In genomic region chr13:59459972-59460371, GRCh38 we compare ENCODE assay signal across 1 cellular context.
TF ChIP-seq lines count a peak whose summit lies in the region.

No MANE protein-coding gene starts in this region.

TF ChIP-seq in IMR-90, 13 proteins besides CTCF, POLR2A, EP300 and RAD21 (continued from another document):
- TF ChIP-seq FOS (IDR thresholded peaks at IDR 0.05; ENCODE audit: low read depth, low read length): no peak
- TF ChIP-seq CHD1 (IDR thresholded peaks at IDR 0.05; ENCODE audit: low read depth, low read length): no peak
- TF ChIP-seq USF2 (IDR thresholded peaks at IDR 0.05; ENCODE audit: low read depth, low read length): no peak
- TF ChIP-seq ELK1 (IDR thresholded peaks at IDR 0.05; ENCODE audit: borderline replicate concordance, low read depth, low read length): no peak
- no peak for TF ChIP-seq MXI1 (IDR thresholded peaks at IDR 0.05; ENCODE audit: borderline replicate concordance, low read depth, low read length)
